ENCODE assay signal across 1 cellular context in genomic region chr19:48737360-48737998, GRCh38.
TF ChIP-seq lines count a peak whose summit lies in the region.

No MANE protein-coding gene starts in this region.

TF ChIP-seq in GM23338, 12 proteins besides CTCF, POLR2A, EP300 and RAD21 (continued from another document):
- TF ChIP-seq REST (IDR thresholded peaks at IDR 0.05; ENCODE audit: unreplicated experiment) (no peak), JUNB (IDR thresholded peaks at IDR 0.05; ENCODE audit: unreplicated experiment) (no peak), ZNF462 (CRISPR knock-in tag; IDR thresholded peaks at IDR 0.05) (no peak)
TF ChIP-seq in GM23338: peak in this region for 1.
